Comparison of ENCODE assay signal across 9 cellular contexts in the genomic region with DNA sequence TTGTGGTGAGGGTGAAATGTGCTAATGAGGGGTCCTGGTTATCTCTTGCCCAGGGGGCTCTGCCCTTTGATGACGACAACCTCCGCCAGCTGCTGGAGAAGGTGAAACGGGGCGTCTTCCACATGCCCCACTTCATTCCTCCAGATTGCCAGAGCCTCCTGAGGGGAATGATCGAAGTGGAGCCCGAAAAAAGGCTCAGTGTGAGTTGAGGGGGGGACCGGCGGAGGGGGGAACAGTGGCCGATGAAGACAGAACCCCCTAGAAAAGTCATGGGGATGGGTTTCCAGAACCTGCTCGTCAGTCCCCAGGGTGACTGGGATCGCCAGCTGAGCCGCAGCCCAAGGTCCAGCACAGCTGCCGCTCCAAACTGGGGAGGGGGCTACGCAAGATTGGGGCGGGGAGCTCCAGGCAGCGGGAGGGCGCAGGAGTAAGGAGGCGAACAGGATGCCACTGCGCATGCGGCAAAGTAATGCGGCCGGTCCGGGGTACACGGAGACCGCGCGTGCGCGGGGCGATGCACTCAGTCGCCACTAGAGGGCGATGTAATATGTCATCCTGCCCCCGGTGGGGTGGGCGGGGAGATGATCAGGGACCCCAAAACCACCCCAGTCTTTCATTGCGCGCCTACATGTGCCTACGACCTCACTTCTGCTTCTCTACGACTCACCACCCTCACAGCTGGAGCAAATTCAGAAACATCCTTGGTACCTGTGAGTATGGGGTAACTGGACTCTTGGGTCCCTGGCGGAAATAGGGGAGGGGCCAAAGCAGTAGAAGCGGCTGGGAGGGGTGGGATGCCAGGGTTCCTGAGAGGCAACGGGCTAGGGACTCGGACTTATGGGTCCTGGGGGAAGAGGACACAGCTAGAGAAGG. TPM values are rescaled to one million over a fixed set of nuclear protein-coding genes. Genes with fewer than 3 reads are reported as not detected.
A peak's percentile ranks its signal among the peaks of the same experiment; 100 is the strongest.
DNase-seq lines count a peak whose midpoint lies in the region; ATAC-seq and TF ChIP-seq lines count a peak whose summit lies in the region.
"Had no signal": no experiment of that assay in that cellular context is flagged by ENCODE, and none has a peak within 500 bp of the region (broad histone marks: within the 10 kb centered on the region; RNA-seq: fewer than 3 reads in every experiment).

No MANE protein-coding gene starts in this region.

- H3K36me3 ChIP-seq in CD8-positive, alpha-beta T cell (ENCODE audit: insufficient read depth, low read length) = no peaks in the 10 kb centered on the region
- peaks cover 0 to 43% (median 0%) of the 10 kb centered on the region in 3 donors for H3K36me3 ChIP-seq in tibial nerve

- 15 to 28% methylated on average over 21 to 37 of the region's 42 CpGs for WGBS in tibial nerve, 2 donors

- H3K4me3 Mint-ChIP-seq in CD8-positive, alpha-beta T cell = peak overlapping the region; percentile 85
- peak overlapping the region; percentile 82 for H3K4me3 Mint-ChIP-seq in activated naive CD4-positive, alpha-beta T cell treated with anti-CD3 and anti-CD28 coated beads, Interleukin-2, amount 10 ng/mL, durations not matched to agents 7 days and 5 days
- H3K4me3 Mint-ChIP-seq in glutamatergic neuron (ENCODE audit: unreplicated experiment) = peak overlapping the region; percentile 52

- no peaks in the 10 kb centered on the region for H3K9me3 Mint-ChIP-seq in CD8-positive, alpha-beta T cell
- H3K9me3 Mint-ChIP-seq in activated naive CD4-positive, alpha-beta T cell treated with anti-CD3 and anti-CD28 coated beads, Interleukin-2, amount 10 ng/mL, durations not matched to agents 7 days and 5 days = no peaks in the 10 kb centered on the region
- peaks cover 2% of the 10 kb centered on the region for H3K9me3 Mint-ChIP-seq in glutamatergic neuron (ENCODE audit: unreplicated experiment)

- peak overlapping the region; percentile 83 for H3K4me3 ChIP-seq in CD8-positive, alpha-beta T cell (ENCODE audit: low read depth, low read length)
- H3K4me3 ChIP-seq in tibial nerve = peak overlapping the region; percentile 6 to 43 (median 36)

- H3K27me3 Mint-ChIP-seq in CD8-positive, alpha-beta T cell (ENCODE audit: low read depth) = no peaks in the 10 kb centered on the region
- peaks cover 27% of the 10 kb centered on the region for H3K27me3 Mint-ChIP-seq in activated naive CD4-positive, alpha-beta T cell treated with anti-CD3 and anti-CD28 coated beads, Interleukin-2, amount 10 ng/mL, durations not matched to agents 7 days and 5 days
- peaks cover 8% of the 10 kb centered on the region for H3K27me3 Mint-ChIP-seq in glutamatergic neuron (ENCODE audit: unreplicated experiment)

- intact Hi-C loops in CD8-positive, alpha-beta T cell (cut with DNase I, micrococcal nuclease) = loop anchor here (1.0 to 5.0 kb wide), 12 partner anchors 21 to 203 kb away; partner anchors contain the start of genes KMT5C (in 2 of the 2), COX6B2 (in 1 of the 2), HSPBP1 (in 1 of the 2) and PPP6R1 (in 1 of the 2)

- POLR2A ChIA-PET in CD8-positive, alpha-beta T cell (lab: Charles Lee) = interaction anchor here (0.7 to 3.4 kb wide), 6 partner anchors 37 to 106 kb away, joined by 3 to 23 read pairs (median 8); partner anchors contain the start of genes PPP6R1, TMEM238 and UBE2S

- no peaks in the 10 kb centered on the region for H3K27me3 ChIP-seq in CD8-positive, alpha-beta T cell (ENCODE audit: insufficient read depth, low read length)
- no peaks in the 10 kb centered on the region for H3K27me3 ChIP-seq in tibial nerve

- peaks cover 11% of the 10 kb centered on the region for H3K4me1 ChIP-seq in CD8-positive, alpha-beta T cell (ENCODE audit: insufficient read depth, low read length)
- H3K4me1 ChIP-seq in tibial nerve = peaks cover 0 to 11% (median 3%) of the 10 kb centered on the region in 4 donors

- CTCF ChIA-PET in CD8-positive, alpha-beta T cell (lab: Charles Lee) = interaction anchor here (0.6 to 4.0 kb wide), 27 partner anchors 10 to 202 kb away, joined by 3 to 32 read pairs (median 5); partner anchors contain the start of genes HSPBP1, PPP6R1 and TMEM238
- CTCF ChIA-PET in activated naive CD4-positive, alpha-beta T cell treated with anti-CD3 and anti-CD28 coated beads, Interleukin-2, amount 10 ng/mL, durations not matched to agents 7 days and 5 days (lab: Charles Lee) = interaction anchor here (0.6 to 3.3 kb wide), 26 partner anchors 10 to 203 kb away, joined by 3 to 26 read pairs (median 4); partner anchors contain the start of genes HSPBP1, KMT5C and TMEM238

- TF ChIP-seq POLR2A in tibial nerve (IDR thresholded peaks at IDR 0.05) = no peak

- TF ChIP-seq CTCF in CD8-positive, alpha-beta T cell (IDR thresholded peaks at IDR 0.05) = peak; percentile 89
- TF ChIP-seq CTCF in glutamatergic neuron (IDR thresholded peaks at IDR 0.05; ENCODE audit: partially characterized antibody, unreplicated experiment) = peak; percentile 99
- peak; percentile 95 to 98 (median 96) for TF ChIP-seq CTCF in tibial nerve (IDR thresholded peaks at IDR 0.05)

- H3K4me1 Mint-ChIP-seq in CD8-positive, alpha-beta T cell (ENCODE audit: low read depth) = peaks cover 12% of the 10 kb centered on the region
- H3K4me1 Mint-ChIP-seq in activated naive CD4-positive, alpha-beta T cell treated with anti-CD3 and anti-CD28 coated beads, Interleukin-2, amount 10 ng/mL, durations not matched to agents 7 days and 5 days = peaks cover 19% of the 10 kb centered on the region
- H3K4me1 Mint-ChIP-seq in glutamatergic neuron (ENCODE audit: low read depth, unreplicated experiment) = peaks cover 7% of the 10 kb centered on the region

- peak overlapping the region; percentile 54 for H3K27ac ChIP-seq in CD8-positive, alpha-beta T cell (ENCODE audit: low read depth, low read length)
- H3K27ac ChIP-seq in tibial nerve = peak overlapping the region in 2 of 4 donors; percentile 19 to 55

- peak; percentile 89 to 99 (median 96) for DNase-seq in CD8-positive, alpha-beta T cell
- DNase-seq in LHCN-M2 (ENCODE audit: low read depth) (peak; percentile 67), SK-N-DZ (ENCODE audit: low spot score) (peak; percentile 65), glutamatergic neuron (peak; percentile 95), pons (ENCODE audit: low spot score) (peak; percentile 70), tibial nerve (ENCODE audit: low spot score in 2 of 2) (peak; percentile 73 to 82)
- DNase-seq in activated naive CD4-positive, alpha-beta T cell treated with anti-CD3 and anti-CD28 coated beads, Interleukin-2, amount 10 ng/mL, durations not matched to agents 7 days and 5 days = peak; percentile 97

- peak; percentile 88 for ATAC-seq in CD8-positive, alpha-beta T cell
- ATAC-seq in GM21447 (IDR thresholded peaks at IDR 0.05; ENCODE audit: unreplicated experiment) = peak; percentile 70

- peak overlapping the region; percentile 92 for H3K27ac Mint-ChIP-seq in CD8-positive, alpha-beta T cell
- peak overlapping the region; percentile 87 for H3K27ac Mint-ChIP-seq in activated naive CD4-positive, alpha-beta T cell treated with anti-CD3 and anti-CD28 coated beads, Interleukin-2, amount 10 ng/mL, durations not matched to agents 7 days and 5 days
- H3K27ac Mint-ChIP-seq in glutamatergic neuron (ENCODE audit: unreplicated experiment) = peak overlapping the region; percentile 80

- peaks cover 2% of the 10 kb centered on the region for H3K36me3 Mint-ChIP-seq in CD8-positive, alpha-beta T cell
- peaks cover 2% of the 10 kb centered on the region for H3K36me3 Mint-ChIP-seq in activated naive CD4-positive, alpha-beta T cell treated with anti-CD3 and anti-CD28 coated beads, Interleukin-2, amount 10 ng/mL, durations not matched to agents 7 days and 5 days
- H3K36me3 Mint-ChIP-seq in glutamatergic neuron (ENCODE audit: unreplicated experiment) = no peaks in the 10 kb centered on the region

- TF ChIP-seq EP300 in tibial nerve (IDR thresholded peaks at IDR 0.05) = peak; percentile 24 to 40

- H3K9me3 ChIP-seq in CD8-positive, alpha-beta T cell (ENCODE audit: low read length) = no peaks in the 10 kb centered on the region
- no peaks in the 10 kb centered on the region for H3K9me3 ChIP-seq in tibial nerve

RNA-seq across cellular contexts. Expression of gene BRSK1, which starts 17.9 kb away (rescaled TPM):
- total RNA-seq in CD8-positive, alpha-beta T cell = 1 to 10 TPM; 5.2 to 6.0 TPM
- total RNA-seq in LHCN-M2 (2014; rRNA removed) = 5.7 and 10.8 TPM in 2 replicates
- 7.7 TPM for polyA plus RNA-seq in LHCN-M2 (2012)
- polyA plus RNA-seq in SK-N-DZ (2014; cell fraction: cytosol; rRNA removed) = 13.6 and 15.5 TPM in 2 replicates
- polyA plus RNA-seq in SK-N-DZ (2014; cell fraction: nucleus; rRNA removed) = 42.4 and 45.2 TPM in 2 replicates
- 223 TPM for total RNA-seq in glutamatergic neuron (ENCODE audit: unreplicated experiment)
- total RNA-seq in tibial nerve = 1 to 10 TPM; 4.6 to 6.9 (median 5.9) TPM

RNA-seq across cellular contexts. Expression of gene HSPBP1, which starts 21.8 kb away (rescaled TPM):
- 10 to 100 TPM; 18.8 to 18.9 TPM for total RNA-seq in CD8-positive, alpha-beta T cell
- 45.7 and 49.8 TPM in 2 replicates for total RNA-seq in LHCN-M2 (2014; rRNA removed)
- polyA plus RNA-seq in LHCN-M2 (2012) = 48.2 TPM
- polyA plus RNA-seq in SK-N-DZ (2014; cell fraction: cytosol; rRNA removed) = 55.8 and 70.4 TPM in 2 replicates
- 22.3 and 37.8 TPM in 2 replicates for polyA plus RNA-seq in SK-N-DZ (2014; cell fraction: nucleus; rRNA removed)
- 41.5 TPM for total RNA-seq in glutamatergic neuron (ENCODE audit: unreplicated experiment)
- total RNA-seq in tibial nerve = 10 to 100 TPM; 33.7 to 49.6 (median 40.5) TPM

RNA-seq across cellular contexts. Expression of gene TMEM150B, which starts 23.4 kb away (rescaled TPM):
- total RNA-seq in CD8-positive, alpha-beta T cell = not detected
- total RNA-seq in LHCN-M2 (2014; rRNA removed) (not detected in 2 replicates), glutamatergic neuron (ENCODE audit: unreplicated experiment) (not detected), tibial nerve (10 to 100 TPM in 1 of 4 donors, 1 to 10 TPM in 3; 5.5 to 17.1 (median 7.7) TPM)
- polyA plus RNA-seq in LHCN-M2 (2012) = not detected
- polyA plus RNA-seq in SK-N-DZ (2014; cell fraction: cytosol; rRNA removed) = not detected in 2 replicates
- not detected in 2 replicates for polyA plus RNA-seq in SK-N-DZ (2014; cell fraction: nucleus; rRNA removed)
- total RNA-seq: glomerular endothelial cell had no signal

RNA-seq across cellular contexts. Expression of gene KMT5C, which starts 38.0 kb away (rescaled TPM):
- 10 to 100 TPM; 82.0 to 84.4 TPM for total RNA-seq in CD8-positive, alpha-beta T cell
- 14.8 and 16.9 TPM in 2 replicates for total RNA-seq in LHCN-M2 (2014; rRNA removed)
- polyA plus RNA-seq in LHCN-M2 (2012) = 3.9 TPM
- 33.8 and 39.3 TPM in 2 replicates for polyA plus RNA-seq in SK-N-DZ (2014; cell fraction: cytosol; rRNA removed)
- polyA plus RNA-seq in SK-N-DZ (2014; cell fraction: nucleus; rRNA removed) = 101 and 123 TPM in 2 replicates
- 105 TPM for total RNA-seq in glutamatergic neuron (ENCODE audit: unreplicated experiment)
- 10 to 100 TPM; 30.6 to 50.0 (median 41.2) TPM for total RNA-seq in tibial nerve

RNA-seq across cellular contexts. Expression of gene PPP6R1, which starts 42.9 kb away (rescaled TPM):
- 100 to 1,000 TPM; 163 to 172 TPM for total RNA-seq in CD8-positive, alpha-beta T cell
- total RNA-seq in LHCN-M2 (2014; rRNA removed) (57.1 and 61.4 TPM in 2 replicates), glutamatergic neuron (ENCODE audit: unreplicated experiment) (82.3 TPM), tibial nerve (10 to 100 TPM; 35.4 to 56.7 (median 40.7) TPM)
- polyA plus RNA-seq in LHCN-M2 (2012) = 57.8 TPM
- 13.9 and 15.3 TPM in 2 replicates for polyA plus RNA-seq in SK-N-DZ (2014; cell fraction: cytosol; rRNA removed)
- polyA plus RNA-seq in SK-N-DZ (2014; cell fraction: nucleus; rRNA removed) = 22.0 and 32.5 TPM in 2 replicates

Comparison
In these comparisons a context has a peak if more than half of its experiments do, and no peak if none do; other contexts are left out.
1. RNA of gene BRSK1, which starts 17.9 kb away (total RNA-seq): 223 TPM in glutamatergic neuron (single experiment); 4.6 to 6.9 TPM in tibial nerve, 5.2 to 6.0 TPM in CD8-positive, alpha-beta T cell and 5.7 to 10.8 TPM in LHCN-M2; every median in the first group is over 10 times any median in the second.
2. Peak in every context shown above with its lines, with median percentiles within 50 percentile points of each other: DNase-seq, H3K27ac Mint-ChIP-seq, H3K4me3 Mint-ChIP-seq and CTCF ChIP-seq.